27 cellular contexts compared by ENCODE assay signal in the genomic region with DNA sequence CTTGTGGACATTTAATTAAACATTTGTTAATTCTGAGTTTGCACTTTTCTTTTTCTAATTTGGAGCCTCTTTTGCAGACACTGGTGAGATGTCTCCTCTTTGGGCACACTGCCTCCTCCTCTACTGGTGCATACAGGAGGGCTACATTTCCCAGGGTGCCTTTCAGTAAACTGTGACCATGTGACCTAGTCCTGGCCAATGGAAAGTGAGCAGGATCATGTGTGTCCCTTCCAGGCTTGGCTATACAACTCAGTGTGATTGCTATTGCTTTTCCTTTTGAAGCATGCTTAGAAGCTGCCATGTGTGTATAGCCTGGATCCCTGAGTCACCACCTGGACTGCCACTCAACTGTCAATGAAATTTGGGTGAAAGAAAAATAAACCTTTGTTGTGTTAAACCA. TPM values are rescaled to one million over a fixed set of nuclear protein-coding genes. Genes with fewer than 3 reads are reported as not detected.
A peak's percentile ranks its signal among the peaks of the same experiment; 100 is the strongest.
DNase-seq lines count a peak whose midpoint lies in the region; ATAC-seq, FAIRE-seq and TF ChIP-seq lines count a peak whose summit lies in the region.
"Had no signal": no experiment of that assay in that cellular context is flagged by ENCODE, and none has a peak within 500 bp of the region (broad histone marks: within the 10 kb centered on the region; RNA-seq: fewer than 3 reads in every experiment).

No MANE protein-coding gene starts in this region.

- no peak overlapping the region for H2AK5ac ChIP-seq in H1 (ENCODE audit: low read depth, low read length)

- FAIRE-seq in H1 (lab: Jason Lieb, UNC) = no peak
- FAIRE-seq: GM12891, GM19239 had no signal

- H2BK20ac ChIP-seq in H1 (ENCODE audit: low read length) = no peak overlapping the region

- no peaks in the 10 kb centered on the region for H4K20me1 ChIP-seq in Karpas-422 (ENCODE audit: insufficient read depth, low read depth, low read length)
- H4K20me1 ChIP-seq in H1 (replicated peaks in 1 of 2; ENCODE audit: control insufficient read depth in 1 of 2, insufficient read depth in 2 of 2, low read length in 2 of 2) = no peaks in the 10 kb centered on the region

- H4K5ac ChIP-seq in H1 (ENCODE audit: insufficient read length, low read depth, low read length) = no peak overlapping the region

- peaks cover 13% of the 10 kb centered on the region for H3K27me3 Mint-ChIP-seq in activated naive CD8-positive, alpha-beta T cell treated with anti-CD3 and anti-CD28 coated beads, Interleukin-2, amount 50 U/mL, for 24 hours

- no peak for TF ChIP-seq POLR2A in H1 (IDR thresholded peaks at IDR 0.05; ENCODE audit: control extremely low read depth in 1 of 2, low read depth in 2 of 2, low read length in 2 of 2)

- no peaks in the 10 kb centered on the region for H3K9me2 ChIP-seq in Karpas-422 (replicated peaks; ENCODE audit: insufficient read depth, low read length)

- no peak for TF ChIP-seq CTCF in HEK293 (tag by site-specific recombination; IDR thresholded peaks at IDR 0.05)
- TF ChIP-seq CTCF in H1 (IDR thresholded peaks at IDR 0.05; ENCODE audit: control extremely low read depth in 1 of 3, insufficient read depth in 1 of 3, low read depth in 1 of 3, low read length in 3 of 3) = no peak

- H3K27me3 ChIP-seq in Karpas-422 (ENCODE audit: low read length) (no peaks in the 10 kb centered on the region; the same call in 1 of the 2 replicates), H1 (replicated peaks in 1 of 4; ENCODE audit: control insufficient read depth in 3 of 4, extremely low read depth in 1 of 4, insufficient read depth in 3 of 4, low read length in 3 of 4) (no peaks in the 10 kb centered on the region)
- H3K27me3 ChIP-seq: BE2C had no signal

- H3K4ac ChIP-seq in H1 (replicated peaks; ENCODE audit: insufficient read length, low read depth, low read length) = no peak overlapping the region

- H3K4me1 ChIP-seq in HEK293 (ENCODE audit: control insufficient read depth, insufficient read depth, low read length) (no peaks in the 10 kb centered on the region), Karpas-422 (ENCODE audit: low read length) (no peaks in the 10 kb centered on the region), H1 (replicated peaks in 1 of 4; ENCODE audit: control insufficient read depth in 3 of 4, insufficient read depth in 4 of 4, low read length in 3 of 4) (peaks cover 0 to 3% (median 0%) of the 10 kb centered on the region in 4 experiments; a peak in 1 of 7 replicates)
- H3K4me1 ChIP-seq: BE2C had no signal

- no peak overlapping the region for H4K91ac ChIP-seq in H1 (replicated peaks; ENCODE audit: insufficient read length, low read length)

- no peak overlapping the region for H4K8ac ChIP-seq in H1 (ENCODE audit: extremely low read depth, insufficient read depth, low read length)

- TF ChIP-seq EP300 in H1 (IDR thresholded peaks at IDR 0.05; ENCODE audit: borderline replicate concordance in 1 of 2, low read depth in 2 of 2, low read length in 2 of 2) = no peak

- H3K14ac ChIP-seq in H1 (ENCODE audit: insufficient read length) = no peak overlapping the region

- H3K23me2 ChIP-seq in H1 (ENCODE audit: low read depth, low read length) = no peaks in the 10 kb centered on the region

- H2BK120ac ChIP-seq in H1 (replicated peaks; ENCODE audit: low read depth, low read length) = no peak overlapping the region

- no peak overlapping the region for H2BK5ac ChIP-seq in H1 (ENCODE audit: low read depth, low read length)

- DNase-seq in Karpas-422 (peak; percentile 63), SK-MEL-5 (ENCODE audit: low read depth, low spot score) (peak; percentile 28), H1 (ENCODE audit: low read depth in 1 of 2, low spot score in 2 of 2) (no peak), SW 1271 (lab: John Stamatoyannopoulos, UW) (no peak)
- no peak for DNase-seq in stimulated activated naive CD8-positive, alpha-beta T cell treated with anti-CD3 and anti-CD28 coated beads, Interleukin-15, Interleukin-2, amounts not matched to agents 100 U/mL and 50 U/mL, for 24 hours
- DNase-seq in activated naive CD8-positive, alpha-beta T cell treated with anti-CD3 and anti-CD28 coated beads, Interleukin-2, amount 50 U/mL, for 24 hours = no peak
- DNase-seq: ACHN; BE2C; C1 segment of cervical spinal cord; CD4-positive, CD25-positive, alpha-beta regulatory T cell; CD8-positive, alpha-beta memory T cell; COR-L47; DMS 273 treated with DMSO at 0.1 percent for 48 hours; DMS53; DND-41; EL; H7; IMR-90; KG1 had no signal

- H3K27ac ChIP-seq in HEK293 (ENCODE audit: extremely low read depth, low read depth, low read length) = no peak overlapping the region
- no peak overlapping the region for H3K27ac ChIP-seq in Karpas-422 (ENCODE audit: low read length)
- no peak overlapping the region for H3K27ac ChIP-seq in H1 (ENCODE audit: low read depth, low read length)

- H3K27ac Mint-ChIP-seq in activated naive CD8-positive, alpha-beta T cell treated with anti-CD3 and anti-CD28 coated beads, Interleukin-2, amount 50 U/mL, for 24 hours = no peak overlapping the region
- H3K27ac Mint-ChIP-seq: CD4-positive, CD25-positive, alpha-beta regulatory T cell; CD8-positive, alpha-beta memory T cell; GM23338 had no signal

- no peak overlapping the region for H3K56ac ChIP-seq in H1 (replicated peaks; ENCODE audit: insufficient read length, low read depth, low read length)

- H3K9me3 ChIP-seq in HEK293 (ENCODE audit: control insufficient read depth, insufficient read depth, low read depth, low read length) = no peaks in the 10 kb centered on the region
- H3K9me3 ChIP-seq in Karpas-422 (ENCODE audit: low read length) = peaks cover 4% of the 10 kb centered on the region; the same call in 1 of the 2 replicates
- peaks cover 0 to 17% of the 10 kb centered on the region in 2 experiments; a peak in 2 of 4 replicates for H3K9me3 ChIP-seq in H1 (ENCODE audit: insufficient read depth in 2 of 2, low read depth in 1 of 2, low read length in 1 of 2)
- H3K9me3 ChIP-seq: BE2C had no signal

- H3K9ac ChIP-seq in Karpas-422 (ENCODE audit: low read length) (no peak overlapping the region), H1 (replicated peaks in 1 of 4; ENCODE audit: extremely low read depth in 1 of 4, low read depth in 3 of 4, low read length in 3 of 4) (no peak overlapping the region)

- no peak overlapping the region for H2BK12ac ChIP-seq in H1 (ENCODE audit: low read depth, low read length)

- POLR2A ChIA-PET in HEK293 (lab: Yijun Ruan, JAX) (no interaction called here), H1 (lab: Charles Lee; ENCODE audit: partially characterized antibody) (no interaction called here)

- no peaks in the 10 kb centered on the region for H3K36me3 ChIP-seq in HEK293 (ENCODE audit: control insufficient read depth in 2 of 2, insufficient read depth in 1 of 2, low read length in 2 of 2)
- H3K36me3 ChIP-seq in Karpas-422 (ENCODE audit: insufficient read depth, low read length) = no peaks in the 10 kb centered on the region
- H3K36me3 ChIP-seq in H1 (ENCODE audit: control insufficient read depth in 2 of 4, insufficient read depth in 4 of 4, low read length in 3 of 4) = no peaks in the 10 kb centered on the region
- H3K36me3 ChIP-seq: BE2C had no signal

- H3K36me3 Mint-ChIP-seq in activated naive CD8-positive, alpha-beta T cell treated with anti-CD3 and anti-CD28 coated beads, Interleukin-2, amount 50 U/mL, for 24 hours (ENCODE audit: low read depth) = no peaks in the 10 kb centered on the region
- H3K36me3 Mint-ChIP-seq: CD4-positive, CD25-positive, alpha-beta regulatory T cell; CD8-positive, alpha-beta memory T cell had no signal

- H2AFZ ChIP-seq in Karpas-422 (ENCODE audit: low read length) (no peak overlapping the region), H1 (ENCODE audit: low read length) (no peak overlapping the region)
- H2AFZ ChIP-seq: GM23338 had no signal

- H3K79me2 ChIP-seq in Karpas-422 (ENCODE audit: low read length) (no peaks in the 10 kb centered on the region), H1 (ENCODE audit: control insufficient read depth in 1 of 2, insufficient read depth in 2 of 2, low read length in 2 of 2) (no peaks in the 10 kb centered on the region)

- no peak for ATAC-seq in stimulated activated naive CD8-positive, alpha-beta T cell treated with anti-CD3 and anti-CD28 coated beads, Interleukin-15, Interleukin-2, amounts not matched to agents 100 U/mL and 50 U/mL, for 24 hours
- ATAC-seq in activated naive CD8-positive, alpha-beta T cell treated with anti-CD3 and anti-CD28 coated beads, Interleukin-2, amount 50 U/mL, for 24 hours = no peak
- ATAC-seq: GM23338, HCT116 had no signal

- no peak overlapping the region for H3K4me2 ChIP-seq in Karpas-422 (ENCODE audit: low read depth, low read length, poor library complexity, severe bottlenecking)
- H3K4me2 ChIP-seq in H1 (ENCODE audit: insufficient read depth in 1 of 2, low read depth in 2 of 2, low read length in 2 of 2) = no peak overlapping the region
- H3K4me2 ChIP-seq: GM23338 had no signal

- H3K23ac ChIP-seq in H1 (ENCODE audit: insufficient read length) = no peak overlapping the region

- CTCF ChIA-PET in HEK293 (lab: Yijun Ruan, JAX) (interaction anchor here (0.5 to 1.0 kb wide), 2 partner anchors 10 to 858 kb away, joined by 3 to 4 read pairs; no protein-coding TSS in a partner anchor), H1 (lab: Charles Lee; ENCODE audit: partially characterized antibody) (interaction anchor here (1.0 kb wide), 1 partner anchor 101 kb away, joined by 3 read pairs; no protein-coding TSS in a partner anchor)

- no peak overlapping the region for H2BK15ac ChIP-seq in H1 (ENCODE audit: low read length)

- H3K18ac ChIP-seq in H1 (ENCODE audit: extremely low read depth, low read length) = no peak overlapping the region

- TF ChIP-seq RAD21 in H1 (IDR thresholded peaks at IDR 0.05 in 1 of 2, conservative IDR thresholded peaks at IDR 0.05 in 1 of 2; ENCODE audit: low read depth in 2 of 2, low read length in 2 of 2) = no peak

- in situ Hi-C loops in SK-MEL-5 (cut with HindIII; ENCODE audit: low pct_unique_long_range_greater_than_20kb, low sequenced_read_pairs) = no loop called here

- H3K4me3 ChIP-seq in HEK293 (ENCODE audit: low read depth, low read length) (no peak overlapping the region), Karpas-422 (ENCODE audit: low read length) (no peak overlapping the region), H1 (ENCODE audit: extremely low read depth in 1 of 4, insufficient read depth in 2 of 4, low read depth in 3 of 4, low read length in 4 of 4) (no peak overlapping the region)
- H3K4me3 ChIP-seq: GM23338 had no signal

- no peak overlapping the region for H3K4me3 Mint-ChIP-seq in activated naive CD8-positive, alpha-beta T cell treated with anti-CD3 and anti-CD28 coated beads, Interleukin-2, amount 50 U/mL, for 24 hours
- H3K4me3 Mint-ChIP-seq: CD4-positive, CD25-positive, alpha-beta regulatory T cell; CD8-positive, alpha-beta memory T cell; GM23338 had no signal

- H3K9me3 Mint-ChIP-seq in activated naive CD8-positive, alpha-beta T cell treated with anti-CD3 and anti-CD28 coated beads, Interleukin-2, amount 50 U/mL, for 24 hours = peaks cover 4% of the 10 kb centered on the region

- no peaks in the 10 kb centered on the region for H3K79me1 ChIP-seq in H1 (ENCODE audit: low read depth, low read length)

- H3K4me1 Mint-ChIP-seq in activated naive CD8-positive, alpha-beta T cell treated with anti-CD3 and anti-CD28 coated beads, Interleukin-2, amount 50 U/mL, for 24 hours = no peaks in the 10 kb centered on the region
- H3K4me1 Mint-ChIP-seq: CD4-positive, CD25-positive, alpha-beta regulatory T cell; CD8-positive, alpha-beta memory T cell; GM23338 had no signal

RNA-seq across cellular contexts. Expression of a gene that starts 4.5 kb away (rescaled TPM):
- not detected in 2 replicates for total RNA-seq in Karpas-422 (2014; rRNA removed; shearing (Covaris generic); ENCODE audit: low replicate concordance)
- total RNA-seq in SK-MEL-5 (2014; rRNA removed; shearing (Covaris generic)) = not detected in 2 replicates
- not detected in 2 replicates for polyA plus RNA-seq in SK-MEL-5 (2015; cell fraction: cytosol; rRNA removed)
- polyA plus RNA-seq in SK-MEL-5 (2015; cell fraction: nucleus; rRNA removed) = not detected in 2 replicates
- 0.94 and 1.7 TPM in 2 replicates for total RNA-seq in H1 (2021; fragmentation: NEBNext Ultra II Directional; extraction: Animal tissue kit (Norgen Biotek cat#: 25700))
- 1.9 TPM in 2 replicates for polyA plus RNA-seq in H1 (2011; rRNA removed)
- polyA plus RNA-seq in H1 (2011; cell fraction: cytosol; rRNA removed) = 2.3 TPM
- polyA plus RNA-seq in H1 (2011; cell fraction: nucleus; rRNA removed) = 2.6 TPM
- polyA plus RNA-seq in H1 (2012, experiment 1 of 2) = 1.4 to 3.6 TPM (median 2.6 TPM) in 4 replicates
- 1.4 TPM for polyA plus RNA-seq in H1 (2012, experiment 2 of 2)
- 2.1 TPM for polyA plus RNA-seq in H1 (2013, experiment 1 of 2)
- 2.2 TPM for polyA plus RNA-seq in H1 (2013, experiment 2 of 2)
- 0.66 TPM in 1 of 2 replicates, not detected in the other for polyA minus RNA-seq in H1 (2011; rRNA and poly(A)+ RNA removed)
- polyA minus RNA-seq in H1 (2011; cell fraction: cytosol; rRNA and poly(A)+ RNA removed) = 2.3 TPM
- not detected for polyA minus RNA-seq in H1 (2011; cell fraction: nucleus; rRNA and poly(A)+ RNA removed)
- total RNA-seq: A172; CD4-positive, CD25-positive, alpha-beta regulatory T cell; CD8-positive, alpha-beta memory T cell; G401; H7; HT1080; IMR-90 had no signal
- polyA plus RNA-seq: CD4-positive, CD25-positive, alpha-beta regulatory T cell; CD8-positive, alpha-beta memory T cell; IMR-90 had no signal

RNA-seq across cellular contexts. Expression of a gene that starts 44.8 kb away (rescaled TPM):
- total RNA-seq in Karpas-422 (2014; rRNA removed; shearing (Covaris generic); ENCODE audit: low replicate concordance) = not detected in 2 replicates
- total RNA-seq in SK-MEL-5 (2014; rRNA removed; shearing (Covaris generic)) = 15.1 and 22.2 TPM in 2 replicates
- 27.5 and 32.4 TPM in 2 replicates for polyA plus RNA-seq in SK-MEL-5 (2015; cell fraction: cytosol; rRNA removed)
- polyA plus RNA-seq in SK-MEL-5 (2015; cell fraction: nucleus; rRNA removed) = 8.9 and 10.0 TPM in 2 replicates
- total RNA-seq in H1 (2021; fragmentation: NEBNext Ultra II Directional; extraction: Animal tissue kit (Norgen Biotek cat#: 25700)) = 25.7 and 28.6 TPM in 2 replicates
- polyA plus RNA-seq in H1 (2011; rRNA removed) = 17.3 and 25.3 TPM in 2 replicates
- polyA plus RNA-seq in H1 (2011; cell fraction: cytosol; rRNA removed) = 19.4 TPM
- 34.3 TPM for polyA plus RNA-seq in H1 (2011; cell fraction: nucleus; rRNA removed)
- 13.5 to 25.2 TPM (median 23.2 TPM) in 4 replicates for polyA plus RNA-seq in H1 (2012, experiment 1 of 2)
- 12.8 TPM for polyA plus RNA-seq in H1 (2012, experiment 2 of 2)
- 11.0 TPM for polyA plus RNA-seq in H1 (2013, experiment 1 of 2)
- polyA plus RNA-seq in H1 (2013, experiment 2 of 2) = 10.4 TPM
- 16.9 and 19.5 TPM in 2 replicates for polyA minus RNA-seq in H1 (2011; rRNA and poly(A)+ RNA removed)
- 19.5 TPM for polyA minus RNA-seq in H1 (2011; cell fraction: cytosol; rRNA and poly(A)+ RNA removed)
- polyA minus RNA-seq in H1 (2011; cell fraction: nucleus; rRNA and poly(A)+ RNA removed) = 26.9 TPM
- total RNA-seq: CD4-positive, CD25-positive, alpha-beta regulatory T cell; CD8-positive, alpha-beta memory T cell; HT1080; IMR-90 had no signal
- polyA plus RNA-seq: CD4-positive, CD25-positive, alpha-beta regulatory T cell; CD8-positive, alpha-beta memory T cell; IMR-90 had no signal

Comparison
In these comparisons a context has a peak if more than half of its experiments do, and no peak if none do; other contexts are left out.
1. DNase-seq: peak in Karpas-422 (single experiment) and SK-MEL-5 (single experiment); none in H1 (0 of 2), SW 1271 (0 of 2), stimulated activated naive CD8-positive, alpha-beta T cell treated with anti-CD3 and anti-CD28 coated beads, Interleukin-15, Interleukin-2, amounts not matched to agents 100 U/mL and 50 U/mL, for 24 hours (single experiment) and activated naive CD8-positive, alpha-beta T cell treated with anti-CD3 and anti-CD28 coated beads, Interleukin-2, amount 50 U/mL, for 24 hours (single experiment).
2. RNA of a gene that starts 44.8 kb away (total RNA-seq): 25.7 to 28.6 TPM in H1 and 15.1 to 22.2 TPM in SK-MEL-5; not detected in Karpas-422; every median in the first group is over 10 times any median in the second.